Comparison of ENCODE assay signal across 11 cellular contexts in the genomic region with DNA sequence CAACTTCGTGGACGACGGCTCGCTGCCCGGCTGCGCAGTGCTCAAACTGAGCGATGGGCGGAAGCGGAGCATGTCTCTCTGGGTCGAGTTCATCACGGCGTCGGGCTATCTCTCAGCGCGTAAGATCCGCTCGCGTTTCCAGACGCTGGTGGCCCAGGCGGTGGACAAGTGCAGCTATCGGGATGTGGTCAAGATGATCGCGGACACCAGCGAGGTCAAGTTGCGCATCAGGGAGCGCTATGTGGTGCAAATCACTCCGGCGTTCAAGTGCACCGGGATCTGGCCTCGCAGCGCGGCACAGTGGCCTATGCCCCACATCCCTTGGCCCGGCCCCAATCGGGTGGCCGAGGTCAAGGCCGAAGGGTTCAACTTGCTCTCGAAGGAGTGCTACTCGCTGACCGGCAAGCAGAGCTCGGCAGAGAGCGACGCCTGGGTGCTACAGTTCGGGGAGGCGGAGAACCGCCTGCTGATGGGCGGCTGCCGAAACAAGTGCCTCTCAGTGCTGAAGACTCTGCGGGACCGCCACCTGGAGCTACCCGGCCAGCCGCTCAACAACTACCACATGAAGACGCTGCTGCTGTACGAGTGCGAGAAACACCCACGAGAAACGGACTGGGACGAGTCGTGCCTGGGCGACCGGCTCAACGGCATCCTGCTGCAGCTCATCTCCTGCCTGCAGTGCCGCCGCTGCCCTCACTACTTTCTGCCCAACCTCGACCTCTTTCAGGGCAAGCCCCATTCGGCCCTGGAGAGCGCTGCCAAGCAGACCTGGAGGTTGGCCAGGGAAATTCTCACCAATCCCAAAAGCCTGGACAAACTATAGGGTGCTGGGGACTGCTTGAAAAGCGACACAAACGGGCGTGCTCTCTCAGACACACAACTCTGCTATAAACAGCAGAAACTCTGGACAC. TPM values are rescaled to one million over a fixed set of nuclear protein-coding genes. Genes with fewer than 3 reads are reported as not detected.
A peak's percentile ranks its signal among the peaks of the same experiment; 100 is the strongest.
DNase-seq lines count a peak whose midpoint lies in the region; ATAC-seq, FAIRE-seq and TF ChIP-seq lines count a peak whose summit lies in the region.
"Had no signal": no experiment of that assay in that cellular context is flagged by ENCODE, and none has a peak within 500 bp of the region (broad histone marks: within the 10 kb centered on the region; RNA-seq: fewer than 3 reads in every experiment).

No MANE protein-coding gene starts in this region.

- peak overlapping the region in 1 of 2 donors; percentile 42 for H3K27ac Mint-ChIP-seq in stimulated activated naive CD8-positive, alpha-beta T cell treated with anti-CD3 and anti-CD28 coated beads, Interleukin-15, amount 100 ng/mL, for 72 hours
- H3K27ac Mint-ChIP-seq: CD4-positive, alpha-beta T cell; HFFc6 had no signal

- no peak overlapping the region for H3K9ac ChIP-seq in GM12878 (ENCODE audit: control insufficient read depth, insufficient read depth, low read length)
- H3K9ac ChIP-seq in MM.1S (ENCODE audit: low read length) = no peak overlapping the region

- TF ChIP-seq POLR2A in GM12878 (IDR thresholded peaks at IDR 0.05; ENCODE audit: low read depth, low read length) = no peak

- POLR2A ChIA-PET in GM12878 (lab: Charles Lee) = no interaction called here

- TF ChIP-seq CTCF in GM12878 (IDR thresholded peaks at IDR 0.05 in 2 of 3, conservative IDR thresholded peaks at IDR 0.05 in 1 of 3; ENCODE audit: control insufficient read depth in 2 of 3, extremely low read depth in 1 of 3, insufficient read depth in 1 of 3, low read depth in 3 of 3, low read length in 3 of 3) (no peak), MM.1S (IDR thresholded peaks at IDR 0.05; ENCODE audit: low read length) (no peak)

- H3K4me3 ChIP-seq in GM12878 (no peak overlapping the region), iPS DF 6.9 (ENCODE audit: low read length) (peak overlapping the region; percentile 28; the same call in 1 of the 2 replicates), MM.1S (ENCODE audit: low read length) (no peak overlapping the region)

- CTCF ChIA-PET in GM12878 (lab: Yijun Ruan, JAX) = no interaction called here

- no peak overlapping the region for H2AFZ ChIP-seq in GM12878 (ENCODE audit: control insufficient read depth, low read depth, low read length)
- no peak overlapping the region for H2AFZ ChIP-seq in MM.1S (ENCODE audit: low read length)

- no peaks in the 10 kb centered on the region for H3K4me1 ChIP-seq in GM12878 (ENCODE audit: control insufficient read depth, insufficient read depth, low read length)
- H3K4me1 ChIP-seq in iPS DF 6.9 (ENCODE audit: control insufficient read depth, insufficient read depth, low read length) = peaks cover 3% of the 10 kb centered on the region; the same call in 1 of the 2 replicates
- H3K4me1 ChIP-seq in MM.1S (ENCODE audit: low read length) = no peaks in the 10 kb centered on the region

- RAD21 ChIA-PET in GM12878 (lab: Charles Lee; ENCODE audit: unreplicated experiment) = no interaction called here

- H3K4me2 ChIP-seq in GM12878 (ENCODE audit: control insufficient read depth, insufficient read depth) = no peak overlapping the region
- H3K4me2 ChIP-seq in MM.1S (ENCODE audit: low read depth, low read length) = no peak overlapping the region

- FAIRE-seq in GM12878 (lab: Jason Lieb, UNC) = no peak

- H4K20me1 ChIP-seq in GM12878 (ENCODE audit: control insufficient read depth, insufficient read depth) (no peaks in the 10 kb centered on the region), MM.1S (ENCODE audit: insufficient read depth, low read length) (no peaks in the 10 kb centered on the region)

- H3K4me3 Mint-ChIP-seq in stimulated activated naive CD8-positive, alpha-beta T cell treated with anti-CD3 and anti-CD28 coated beads, Interleukin-15, amount 100 ng/mL, for 72 hours = no peak overlapping the region
- H3K4me3 Mint-ChIP-seq: CD4-positive, alpha-beta T cell; HFFc6 had no signal

- H3K9me3 ChIP-seq in GM12878 (replicated peaks; ENCODE audit: control insufficient read depth, insufficient read depth, low read length) (peaks cover 17% of the 10 kb centered on the region; the same call in 2 of the 3 replicates), iPS DF 6.9 (ENCODE audit: control insufficient read depth, insufficient read depth, low read length) (no peaks in the 10 kb centered on the region), MM.1S (replicated peaks; ENCODE audit: insufficient read depth, low read length) (no peaks in the 10 kb centered on the region)

- no peak for ATAC-seq in GM12878
- ATAC-seq in stimulated activated naive CD8-positive, alpha-beta T cell treated with anti-CD3 and anti-CD28 coated beads, Interleukin-15, amount 100 ng/mL, for 72 hours = no peak
- ATAC-seq in HG03342 (IDR thresholded peaks at IDR 0.05; ENCODE audit: unreplicated experiment) = no peak

- H3K27me3 ChIP-seq in GM12878 (replicated peaks in 1 of 2; ENCODE audit: control insufficient read depth in 2 of 2, insufficient read depth in 2 of 2, low read length in 1 of 2) (no peaks in the 10 kb centered on the region), iPS DF 6.9 (ENCODE audit: control insufficient read depth, insufficient read depth, low read length) (peaks cover 21% of the 10 kb centered on the region), MM.1S (replicated peaks; ENCODE audit: insufficient read depth, low read length) (no peaks in the 10 kb centered on the region)

- H3K27me3 Mint-ChIP-seq in stimulated activated naive CD8-positive, alpha-beta T cell treated with anti-CD3 and anti-CD28 coated beads, Interleukin-15, amount 100 ng/mL, for 72 hours = no peaks in the 10 kb centered on the region
- H3K27me3 Mint-ChIP-seq: CD4-positive, alpha-beta T cell had no signal

- in situ Hi-C loops in GM12878 (cut with MboI) = no loop called here

- TF ChIP-seq RAD21 in GM12878 (IDR thresholded peaks at IDR 0.05; ENCODE audit: insufficient read depth, low read depth, low read length) = no peak

- 98% methylated on average over 56 of the region's 69 CpGs for WGBS in GM12878 (ENCODE audit: insufficient coverage, insufficient replicate concordance, low lambda C conversion rate, missing lambda C conversion rate)
- WGBS in iPS DF 6.9 (ENCODE audit: insufficient coverage, insufficient read length) = no CpG with 5 or more reads among the region's 69 CpGs

- peaks cover 7 to 27% of the 10 kb centered on the region in 2 experiments for H3K36me3 ChIP-seq in GM12878 (ENCODE audit: control insufficient read depth in 2 of 2, insufficient read depth in 2 of 2, low read length in 1 of 2)
- H3K36me3 ChIP-seq in iPS DF 6.9 (ENCODE audit: control insufficient read depth, insufficient read depth, low read length) = no peaks in the 10 kb centered on the region
- no peaks in the 10 kb centered on the region; the same call in 1 of the 2 replicates for H3K36me3 ChIP-seq in MM.1S (replicated peaks; ENCODE audit: insufficient read depth, low read length)

- intact Hi-C loops in GM12878 (cut with micrococcal nuclease; ENCODE audit: unreplicated experiment) = no loop called here
- intact Hi-C loops in posterior vena cava (cut with DNase I) = no loop called here

- H3K27ac ChIP-seq in GM12878 (ENCODE audit: control insufficient read depth, insufficient read depth) (no peak overlapping the region), iPS DF 6.9 (ENCODE audit: low read length) (no peak overlapping the region), MM.1S (ENCODE audit: low read length) (no peak overlapping the region)

- no peaks in the 10 kb centered on the region for H3K9me3 Mint-ChIP-seq in stimulated activated naive CD8-positive, alpha-beta T cell treated with anti-CD3 and anti-CD28 coated beads, Interleukin-15, amount 100 ng/mL, for 72 hours
- H3K9me3 Mint-ChIP-seq: CD4-positive, alpha-beta T cell had no signal

- no peaks in the 10 kb centered on the region for H3K4me1 Mint-ChIP-seq in stimulated activated naive CD8-positive, alpha-beta T cell treated with anti-CD3 and anti-CD28 coated beads, Interleukin-15, amount 100 ng/mL, for 72 hours

- H3K79me2 ChIP-seq in GM12878 (ENCODE audit: control insufficient read depth, insufficient read depth, low read length) (no peaks in the 10 kb centered on the region), MM.1S (ENCODE audit: low read length) (no peaks in the 10 kb centered on the region)

- H3K9me2 ChIP-seq in MM.1S (replicated peaks; ENCODE audit: insufficient read depth, low read length) = no peaks in the 10 kb centered on the region

- SMC1A ChIA-PET in GM12878 (lab: Charles Lee; ENCODE audit: uncharacterized antibody, unreplicated experiment) = interaction anchor here (1.3 to 2.1 kb wide), 2 partner anchors 9 to 14 kb away, joined by 3 to 7 read pairs; no protein-coding TSS in a partner anchor

- no peaks in the 10 kb centered on the region for H3F3A ChIP-seq in MM.1S (ENCODE audit: insufficient read depth, low read length)

- no peak for TF ChIP-seq EP300 in GM12878 (IDR thresholded peaks at IDR 0.05; ENCODE audit: borderline replicate concordance in 1 of 2, control insufficient read depth in 1 of 2, low read depth in 2 of 2, low read length in 2 of 2)

- no TSS peak for BruUV-seq in GM12878 (replicated peaks; lab: Mats Ljungman, UMichigan)

- peak; percentile 26 for DNase-seq in EL
- DNase-seq in GM12878 (ENCODE audit: low read depth, low spot score) = no peak
- DNase-seq in iPS DF 6.9 (ENCODE audit: low read depth, low spot score) = no peak
- DNase-seq in posterior vena cava (ENCODE audit: low spot score) = peak; percentile 74
- no peak for DNase-seq in MM.1S
- no peak for DNase-seq in stimulated activated naive CD8-positive, alpha-beta T cell treated with anti-CD3 and anti-CD28 coated beads, Interleukin-15, amount 100 ng/mL, for 72 hours
- DNase-seq in NCI-H510A treated with DMSO at 0.1 percent for 48 hours (lab: John Stamatoyannopoulos, UW) = no peak
- DNase-seq: activated CD4-positive, alpha-beta T cell treated with anti-CD3 and anti-CD28 coated beads, Interleukin-2, amount 50 U/mL, for 48 hours; CD4-positive, alpha-beta T cell; HFFc6 had no signal

RNA-seq across cellular contexts. Expression of a gene that starts 1.6 kb away (rescaled TPM):
- total RNA-seq in GM12878 (2013; cell fraction: nucleolus; rRNA removed) = not detected in 2 replicates
- not detected in 2 replicates for total RNA-seq in GM12878 (2014; rRNA removed)
- not detected in 2 replicates for total RNA-seq in GM12878 (2014; rRNA removed; fragmentation: Illumina TruSeq; extraction: Trizol)
- not detected in 2 replicates for total RNA-seq in GM12878 (2021)
- not detected for polyA plus RNA-seq in GM12878 (2011; ENCODE audit: low read depth)
- polyA plus RNA-seq in GM12878 (2011; rRNA removed) = not detected in 2 replicates
- not detected in 2 replicates for polyA plus RNA-seq in GM12878 (2011; cell fraction: cytosol; rRNA removed)
- not detected in 2 replicates for polyA plus RNA-seq in GM12878 (2011; cell fraction: nucleus; rRNA removed)
- 0.06 TPM in 1 of 2 replicates, not detected in the other for polyA plus RNA-seq in GM12878 (2012)
- polyA plus RNA-seq in GM12878 (2014; fragmentation: Illumina TruSeq; extraction: Trizol) = not detected in 2 replicates
- not detected for polyA plus RNA-seq in GM12878 (2014; fragmentation: Nextera tagmentation; extraction: Ambion mirVana)
- not detected in 2 replicates for polyA plus RNA-seq in GM12878 (2014; rRNA removed)
- under 1 TPM; 0.11 to 0.25 TPM for polyA plus RNA-seq in GM12878 (2016; fragmentation: Nextera tagmentation; extraction: Ambion mirVana)
- not detected in 2 replicates for polyA minus RNA-seq in GM12878 (2011; rRNA and poly(A)+ RNA removed)
- polyA minus RNA-seq in GM12878 (2011; cell fraction: cytosol; rRNA and poly(A)+ RNA removed) = not detected in 2 replicates
- not detected in 2 replicates for polyA minus RNA-seq in GM12878 (2011; cell fraction: nucleus; rRNA and poly(A)+ RNA removed)
- under 1 TPM in 1 of 2 donors, not detected in 1; 0.10 TPM for total RNA-seq in posterior vena cava
- total RNA-seq: CD4-positive, alpha-beta T cell; HFFc6 had no signal

Comparison
In these comparisons a context has a peak if more than half of its experiments do, and no peak if none do; other contexts are left out.
1. DNase-seq: peak in EL (single experiment) and posterior vena cava (single experiment); none in GM12878 (single experiment), iPS DF 6.9 (single experiment), MM.1S (single experiment), stimulated activated naive CD8-positive, alpha-beta T cell treated with anti-CD3 and anti-CD28 coated beads, Interleukin-15, amount 100 ng/mL, for 72 hours (0 of 2) and NCI-H510A treated with DMSO at 0.1 percent for 48 hours (single experiment).